9 cellular contexts compared by ENCODE assay signal in the genomic region with DNA sequence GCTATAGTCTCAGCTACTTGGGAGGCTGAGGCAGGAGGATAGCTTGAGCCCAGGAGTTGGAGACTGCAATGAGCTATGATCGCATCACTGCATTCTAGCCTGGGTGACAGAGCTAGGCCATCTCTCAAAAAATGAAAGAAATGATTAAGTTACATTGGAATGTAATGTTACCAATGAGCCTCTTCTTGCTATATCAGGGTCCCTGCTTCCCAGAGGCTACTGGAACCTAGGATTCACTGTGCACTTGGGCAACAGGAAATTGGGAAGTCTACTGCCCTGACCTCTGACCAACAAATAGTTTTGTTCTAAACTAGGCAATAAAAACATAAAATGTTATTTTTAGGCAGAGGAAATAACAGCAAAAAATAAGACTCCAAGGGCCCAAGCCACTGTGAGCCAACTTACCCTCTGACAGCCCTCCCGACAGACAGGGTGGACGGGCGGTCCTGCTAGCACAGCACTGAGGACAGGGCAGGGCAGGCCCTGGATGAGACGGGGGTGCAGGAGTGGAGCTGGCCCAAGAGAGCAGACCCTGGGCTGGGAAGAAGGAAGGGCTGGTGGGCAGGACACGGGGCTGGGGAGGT. TPM values are rescaled to one million over a fixed set of nuclear protein-coding genes. Genes with fewer than 3 reads are reported as not detected.
DNase-seq lines count a peak whose midpoint lies in the region; ATAC-seq and TF ChIP-seq lines count a peak whose summit lies in the region.
"Had no signal": no experiment of that assay in that cellular context is flagged by ENCODE, and none has a peak within 500 bp of the region (broad histone marks: within the 10 kb centered on the region; RNA-seq: fewer than 3 reads in every experiment).

No MANE protein-coding gene starts in this region.

- no peaks in the 10 kb centered on the region for H3K27me3 ChIP-seq in CD4-positive, alpha-beta memory T cell (ENCODE audit: insufficient read depth, low read length)
- H3K27me3 ChIP-seq in PC-3 (ENCODE audit: low read length) (no peaks in the 10 kb centered on the region), psoas muscle (ENCODE audit: insufficient read depth in 3 of 3, low read length in 2 of 3) (no peaks in the 10 kb centered on the region)
- H3K27me3 ChIP-seq: cardiac muscle cell had no signal

- H3K4me3 ChIP-seq in CD4-positive, alpha-beta memory T cell (ENCODE audit: low read length in 2 of 2), result no peak overlapping the region
- H3K4me3 ChIP-seq in PC-3 (ENCODE audit: low read length), result no peak overlapping the region
- H3K4me3 ChIP-seq in psoas muscle, result no peak overlapping the region
- H3K4me3 ChIP-seq: cardiac muscle cell had no signal

- H3K4me1 Mint-ChIP-seq in CD4-positive, alpha-beta memory T cell, result peaks cover 63 to 93% (median 78%) of the 10 kb centered on the region in 4 donors

- no peak overlapping the region for H3K27ac ChIP-seq in CD4-positive, alpha-beta memory T cell (ENCODE audit: low read depth, low read length)
- H3K27ac ChIP-seq in PC-3 (ENCODE audit: low read length) (no peak overlapping the region), psoas muscle (peak overlapping the region; percentile 50)
- H3K27ac ChIP-seq: cardiac muscle cell had no signal

- no peaks in the 10 kb centered on the region for H3K27me3 Mint-ChIP-seq in CD4-positive, alpha-beta memory T cell

- no peaks in the 10 kb centered on the region for H3F3A ChIP-seq in PC-3 (ENCODE audit: low read length, unreplicated experiment)

- H3K4me2 ChIP-seq in PC-3 (ENCODE audit: low read length), result no peak overlapping the region

- no peak overlapping the region for H3K9ac ChIP-seq in PC-3 (ENCODE audit: low read length)

- H3K9me2 ChIP-seq in PC-3 (replicated peaks; ENCODE audit: low read length), result no peaks in the 10 kb centered on the region

- POLR2A ChIA-PET in CD4-positive, alpha-beta memory T cell (lab: Charles Lee; ENCODE audit: partially characterized antibody), result interaction anchor here (0.9 to 3.1 kb wide), 4 partner anchors 28 to 127 kb away, joined by 3 to 9 read pairs (median 3); partner anchors contain the start of gene NSMCE1
- POLR2A ChIA-PET in PC-3 (lab: Charles Lee; ENCODE audit: unreplicated experiment), result no interaction called here

- WGBS in psoas muscle, 3 donors, result 75 to 86% (median 76%) methylated on average over 5 to 6 of the region's 6 CpGs

- no peak for ATAC-seq in PC-3
- ATAC-seq in psoas muscle, result no peak

- H3K4me1 ChIP-seq in CD4-positive, alpha-beta memory T cell (ENCODE audit: insufficient read depth, low read length), result peaks cover 73% of the 10 kb centered on the region
- H3K4me1 ChIP-seq in PC-3 (ENCODE audit: insufficient read depth, low read length) (peaks cover 42% of the 10 kb centered on the region), psoas muscle (peaks cover 33% of the 10 kb centered on the region)

- no peak for TF ChIP-seq CTCF in PC-3 (conservative IDR thresholded peaks at IDR 0.05; ENCODE audit: low read depth, low read length)
- TF ChIP-seq CTCF in psoas muscle (IDR thresholded peaks at IDR 0.05), result no peak

- H3K79me2 ChIP-seq in PC-3 (ENCODE audit: low read length), result peaks cover 22% of the 10 kb centered on the region

- no peaks in the 10 kb centered on the region for H3K9me3 ChIP-seq in CD4-positive, alpha-beta memory T cell (ENCODE audit: control insufficient read depth in 1 of 2, low read length in 2 of 2)
- H3K9me3 ChIP-seq in PC-3 (ENCODE audit: low read length) (no peaks in the 10 kb centered on the region), psoas muscle (no peaks in the 10 kb centered on the region)

- DNase-seq in CD4-positive, alpha-beta memory T cell, result no peak
- DNase-seq in PC-3 (peak; percentile 27), fibroblast of peridontal ligament (ENCODE audit: extremely low read depth) (peak; percentile 63), psoas muscle (no peak), Ammon's horn (ENCODE audit: low spot score) (no peak), NOMO-1 treated with DMSO at 0.1 percent for 48 hours (lab: John Stamatoyannopoulos, UW; ENCODE audit: unreplicated experiment) (no peak), SHP77 (lab: John Stamatoyannopoulos, UW) (no peak), hypothalamus (lab: John Stamatoyannopoulos, UW) (no peak)

- H3K36me3 Mint-ChIP-seq in CD4-positive, alpha-beta memory T cell, result peaks cover 8 to 14% of the 10 kb centered on the region in 2 donors

- CTCF ChIA-PET in CD4-positive, alpha-beta memory T cell (lab: Charles Lee; ENCODE audit: partially characterized antibody), result interaction anchor here (0.8 to 5.0 kb wide), 4 partner anchors 10 to 206 kb away, joined by 3 to 33 read pairs (median 10); no protein-coding TSS in a partner anchor
- CTCF ChIA-PET in PC-3 (lab: Charles Lee), result no interaction called here

- no peaks in the 10 kb centered on the region for H3K9me3 Mint-ChIP-seq in CD4-positive, alpha-beta memory T cell

- no peaks in the 10 kb centered on the region for H4K20me1 ChIP-seq in PC-3 (ENCODE audit: low read length)

- no peak overlapping the region for H3K4me3 Mint-ChIP-seq in CD4-positive, alpha-beta memory T cell

- intact Hi-C loops in CD4-positive, alpha-beta memory T cell (cut with micrococcal nuclease), result no loop called here
- intact Hi-C loops in PC-3 (cut with micrococcal nuclease) (no loop called here), psoas muscle (cut with DNase I) (no loop called here)

- peak overlapping the region in 4 of 7 donors; percentile 36 to 97 (median 54) for H3K27ac Mint-ChIP-seq in CD4-positive, alpha-beta memory T cell

- no peaks in the 10 kb centered on the region for H3K36me3 ChIP-seq in CD4-positive, alpha-beta memory T cell (ENCODE audit: insufficient read depth, low read length)
- H3K36me3 ChIP-seq in PC-3 (ENCODE audit: low read depth, low read length) (no peaks in the 10 kb centered on the region), psoas muscle (ENCODE audit: insufficient read depth in 1 of 2, low read depth in 1 of 2) (no peaks in the 10 kb centered on the region)
- H3K36me3 ChIP-seq: cardiac muscle cell had no signal

- no peak overlapping the region for H2AFZ ChIP-seq in PC-3 (ENCODE audit: low read length)

- BruUV-seq in PC-3 (replicated peaks; lab: Mats Ljungman, UMichigan), result no TSS peak

RNA-seq across cellular contexts. Expression of gene NSMCE1, which starts 27.5 kb away (rescaled TPM):
- 10 to 100 TPM; 66.6 to 70.7 TPM for total RNA-seq in CD4-positive, alpha-beta memory T cell
- polyA plus RNA-seq in CD4-positive, alpha-beta memory T cell, result 100 to 1,000 TPM; 142 to 202 TPM
- 25.9 and 32.5 TPM in 2 replicates for total RNA-seq in PC-3 (2014; rRNA removed)
- 10 to 100 TPM; 18.9 to 51.8 (median 28.8) TPM for total RNA-seq in psoas muscle
- polyA plus RNA-seq in psoas muscle, result 10 to 100 TPM; 26.0 to 31.7 (median 28.4) TPM

RNA-seq across cellular contexts. Expression of gene KDM8, which starts 37.7 kb away (rescaled TPM):
- total RNA-seq in CD4-positive, alpha-beta memory T cell, result 10 to 100 TPM; 28.6 to 31.0 TPM
- 1 to 10 TPM; 4.8 to 8.1 TPM for polyA plus RNA-seq in CD4-positive, alpha-beta memory T cell
- total RNA-seq in PC-3 (2014; rRNA removed) (5.0 and 7.8 TPM in 2 replicates), psoas muscle (1 to 10 TPM; 2.2 to 7.8 (median 4.6) TPM)
- 1 to 10 TPM; 2.4 to 3.5 (median 3.0) TPM for polyA plus RNA-seq in psoas muscle

Comparison
In these comparisons a context has a peak if more than half of its experiments do, and no peak if none do; other contexts are left out.
1. DNase-seq: peak in PC-3 (single experiment) and fibroblast of peridontal ligament (single experiment); none in CD4-positive, alpha-beta memory T cell (0 of 5), psoas muscle (0 of 2), Ammon's horn (single experiment), NOMO-1 treated with DMSO at 0.1 percent for 48 hours (single experiment), SHP77 (0 of 2) and hypothalamus (0 of 51).